ENCODE assay signal across 11 cellular contexts in the genomic region with DNA sequence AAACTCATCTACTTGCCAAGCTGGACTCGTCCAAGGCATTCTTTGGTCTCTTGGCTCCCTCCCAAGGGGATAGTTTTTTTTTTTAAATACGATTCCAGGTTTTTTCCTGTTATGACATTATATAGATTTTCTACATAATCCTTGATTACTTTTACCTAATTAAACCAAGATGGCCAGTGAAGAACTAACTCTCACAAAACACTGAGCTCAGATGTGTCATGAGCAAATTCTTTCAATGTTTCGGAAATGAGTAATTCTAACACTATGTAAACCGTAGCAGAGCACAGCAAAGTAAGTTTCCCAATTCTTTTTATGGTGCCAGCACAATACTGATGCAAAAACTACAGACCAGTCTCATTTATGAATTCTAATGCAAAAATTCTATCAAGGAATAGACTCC. TPM values are rescaled to one million over a fixed set of nuclear protein-coding genes. Genes with fewer than 3 reads are reported as not detected.
A peak's percentile ranks its signal among the peaks of the same experiment; 100 is the strongest.
DNase-seq lines count a peak whose midpoint lies in the region; ATAC-seq, FAIRE-seq and TF ChIP-seq lines count a peak whose summit lies in the region.
"Had no signal": no experiment of that assay in that cellular context is flagged by ENCODE, and none has a peak within 500 bp of the region (broad histone marks: within the 10 kb centered on the region; RNA-seq: fewer than 3 reads in every experiment).

No MANE protein-coding gene starts in this region.

- no peak overlapping the region for H3K27ac ChIP-seq in HCT116 (ENCODE audit: low read depth, low read length)
- H3K27ac ChIP-seq in keratinocyte (ENCODE audit: control insufficient read depth, insufficient read depth, low read length) = no peak overlapping the region
- no peak overlapping the region for H3K27ac ChIP-seq in vagina
- no peak overlapping the region for H3K27ac ChIP-seq in colonic mucosa
- no peak overlapping the region for H3K27ac ChIP-seq in caudate nucleus (ENCODE audit: low read depth, low read length)
- H3K27ac ChIP-seq: ascending aorta, neutrophil, WERI-Rb-1 had no signal

- H3K79me2 ChIP-seq in HCT116 (ENCODE audit: insufficient read depth, low read length) (peaks cover 27% of the 10 kb centered on the region), keratinocyte (ENCODE audit: control insufficient read depth, insufficient read depth, low read length) (peaks cover 19% of the 10 kb centered on the region)

- H3K9me1 ChIP-seq in keratinocyte (ENCODE audit: control insufficient read depth, extremely low read depth, insufficient read depth, low read length) = no peaks in the 10 kb centered on the region

- no peak for TF ChIP-seq RAD21 in HCT116 (IDR thresholded peaks at IDR 0.05; ENCODE audit: low read depth)

- H3K4me2 ChIP-seq in HCT116 (ENCODE audit: low read length) (peak overlapping the region; percentile 91; the same call in 1 of the 2 replicates), keratinocyte (ENCODE audit: control insufficient read depth, extremely low read depth, insufficient read depth, low read depth, low read length) (peak overlapping the region; percentile 91)

- H3K4me1 ChIP-seq in HCT116 (ENCODE audit: control insufficient read depth in 1 of 2, insufficient read depth in 2 of 2, low read length in 2 of 2) (peaks cover 3 to 15% of the 10 kb centered on the region in 2 experiments; a peak in 3 of 4 replicates), keratinocyte (ENCODE audit: control insufficient read depth, extremely low read depth, insufficient read depth, low read length) (peaks cover 13% of the 10 kb centered on the region), vagina (peaks cover 10% of the 10 kb centered on the region), colonic mucosa (peaks cover 7% of the 10 kb centered on the region)

- ATAC-seq in HCT116 (no peak), HG03095 (IDR thresholded peaks at IDR 0.05; ENCODE audit: unreplicated experiment) (no peak)

- CTCF ChIA-PET in HCT116 (lab: Charles Lee) = no interaction called here

- intact Hi-C loops in HCT116 (cut with micrococcal nuclease) (no loop called here), vagina (cut with DNase I) (no loop called here), colonic mucosa (cut with DNase I) (no loop called here)

- FAIRE-seq in keratinocyte (lab: Jason Lieb, UNC) = no peak

- H4K20me1 ChIP-seq in HCT116 (ENCODE audit: insufficient read depth) = 0 out of 2 replicates have a peak, but pooled peaks cover 6% of the 10 kb centered on the region
- H4K20me1 ChIP-seq in keratinocyte (ENCODE audit: control insufficient read depth, extremely low read depth, insufficient read depth, low read length) = no peaks in the 10 kb centered on the region

- no peaks in the 10 kb centered on the region for H3K9me3 ChIP-seq in HCT116 (ENCODE audit: control insufficient read depth in 1 of 2, insufficient read depth in 1 of 2, low read depth in 1 of 2, low read length in 2 of 2)
- H3K9me3 ChIP-seq in keratinocyte (ENCODE audit: control insufficient read depth, low read depth, low read length) = no peaks in the 10 kb centered on the region
- no peaks in the 10 kb centered on the region for H3K9me3 ChIP-seq in vagina
- H3K9me3 ChIP-seq in colonic mucosa = no peaks in the 10 kb centered on the region
- H3K9me3 ChIP-seq: ascending aorta, neutrophil had no signal

- POLR2A ChIA-PET in HCT116 (lab: Charles Lee) = interaction anchor here (2.2 kb wide), 1 partner anchor 24 kb away, joined by 11 read pairs; no protein-coding TSS in a partner anchor

- no peaks in the 10 kb centered on the region for H3K9me2 ChIP-seq in HCT116 (ENCODE audit: insufficient read depth)

- dilution Hi-C loops in keratinocyte (cut with MboI; ENCODE audit: extremely low pct_ligation_motif_present, low sequenced_read_pairs) = no loop called here

- H2AFZ ChIP-seq in HCT116 (ENCODE audit: low read depth, low read length, poor library complexity, severe bottlenecking) (no peak overlapping the region), keratinocyte (ENCODE audit: control insufficient read depth, low read length) (no peak overlapping the region)

- H3K27me3 ChIP-seq in HCT116 (ENCODE audit: insufficient read depth, low read length) = no peaks in the 10 kb centered on the region
- no peaks in the 10 kb centered on the region for H3K27me3 ChIP-seq in keratinocyte (ENCODE audit: control insufficient read depth, extremely low read depth, insufficient read depth, low read length)
- H3K27me3 ChIP-seq in vagina = no peaks in the 10 kb centered on the region
- H3K27me3 ChIP-seq in colonic mucosa = no peaks in the 10 kb centered on the region
- H3K27me3 ChIP-seq: ascending aorta had no signal

- RAD21 ChIA-PET in HCT116 (lab: Charles Lee; ENCODE audit: low non-redundant PET in 1 of 2, low total read pairs in 2 of 2, uncharacterized antibody in 2 of 2, unreplicated experiment in 2 of 2) = no interaction called here

- DNase-seq in AG08396 (ENCODE audit: low spot score) = peak; percentile 81
- DNase-seq in HCT116 (ENCODE audit: low read depth, low spot score) = no peak
- peak; percentile 47 for DNase-seq in amniotic stem cell (lab: John Stamatoyannopoulos, UW)
- DNase-seq in keratinocyte (ENCODE audit: low read depth, low spot score) = no peak
- no peak for DNase-seq in vagina (ENCODE audit: extremely low spot score in 2 of 2)
- no peak for DNase-seq in colonic mucosa
- no peak for DNase-seq in caudate nucleus (lab: John Stamatoyannopoulos, UW)
- DNase-seq: WERI-Rb-1 had no signal

- TF ChIP-seq POLR2A in HCT116 (IDR thresholded peaks at IDR 0.05; ENCODE audit: borderline replicate concordance, extremely low read depth, insufficient read depth, insufficient read length) (no peak), vagina (IDR thresholded peaks at IDR 0.05) (no peak)

- BruUV-seq in HCT116 (replicated peaks; lab: Mats Ljungman, UMichigan) = no TSS peak

- H3K4me3 ChIP-seq in HCT116 (replicated peaks in 1 of 2; ENCODE audit: low read depth in 1 of 2, low read length in 2 of 2) (peak overlapping the region in 1 of 2 experiments; percentile 95; a peak in 1 of 4 replicates), keratinocyte (ENCODE audit: control insufficient read depth in 2 of 3, extremely low read depth in 1 of 3, insufficient read depth in 2 of 3, low read depth in 1 of 3, low read length in 3 of 3) (peak overlapping the region in 1 of 3 experiments; percentile 88), vagina (no peak overlapping the region), colonic mucosa (no peak overlapping the region)

- H3K36me3 ChIP-seq in HCT116 (ENCODE audit: control insufficient read depth in 1 of 2, insufficient read depth in 2 of 2, low read length in 2 of 2) (no peaks in the 10 kb centered on the region), keratinocyte (ENCODE audit: control insufficient read depth in 2 of 2, extremely low read depth in 1 of 2, insufficient read depth in 2 of 2, low read length in 2 of 2) (no peaks in the 10 kb centered on the region), vagina (peaks cover 0 to 15% of the 10 kb centered on the region in 2 donors), colonic mucosa (no peaks in the 10 kb centered on the region)
- H3K36me3 ChIP-seq: neutrophil, WERI-Rb-1 had no signal

- TF ChIP-seq CTCF in HCT116 (IDR thresholded peaks at IDR 0.05 in 2 of 3, conservative IDR thresholded peaks at IDR 0.05 in 1 of 3; ENCODE audit: borderline replicate concordance in 1 of 3, insufficient read depth in 1 of 3, low read depth in 2 of 3, low read length in 2 of 3) (no peak), keratinocyte (optimal IDR thresholded peaks at IDR 0.05 in 1 of 3, IDR thresholded peaks at IDR 0.05 in 1 of 3, conservative IDR thresholded peaks at IDR 0.05 in 1 of 3; ENCODE audit: extremely low read depth in 1 of 3, insufficient read depth in 2 of 3, low read length in 3 of 3) (no peak), vagina (IDR thresholded peaks at IDR 0.05) (no peak), colonic mucosa (IDR thresholded peaks at IDR 0.05) (no peak)

- H3K9ac ChIP-seq in HCT116 (ENCODE audit: low read length) = no peak overlapping the region
- H3K9ac ChIP-seq in keratinocyte (ENCODE audit: control insufficient read depth, extremely low read depth, insufficient read depth, low read length) = no peak overlapping the region
- H3K9ac ChIP-seq in colonic mucosa (ENCODE audit: low read depth in 2 of 2, low read length in 2 of 2) = no peak overlapping the region

TF ChIP-seq in HCT116, 20 proteins besides CTCF, POLR2A, EP300 and RAD21:
- no peak for TF ChIP-seq EZH2 (IDR thresholded peaks at IDR 0.05)

RNA-seq across cellular contexts. Expression of gene ZNF23, which starts 1.8 kb away (rescaled TPM):
- total RNA-seq in HCT116 (2021; ENCODE audit: unreplicated experiment) (11.1 TPM), vagina (7.1 TPM), colonic mucosa (1 to 10 TPM; 5.8 to 6.4 TPM)
- polyA plus RNA-seq in HCT116 (2012) = 7.8 and 9.6 TPM in 2 replicates
- 4.7 to 8.2 TPM (median 6.5 TPM) in 3 replicates for polyA plus RNA-seq in keratinocyte
- 1.7 TPM for polyA plus RNA-seq in keratinocyte (2011; ENCODE audit: low read depth)
- 4.4 and 6.3 TPM in 2 replicates for polyA plus RNA-seq in keratinocyte (2011; cell fraction: cytosol; rRNA removed)
- 13.3 and 14.5 TPM in 2 replicates for polyA plus RNA-seq in keratinocyte (2011; cell fraction: nucleus; rRNA removed)
- polyA plus RNA-seq in keratinocyte (2012; ENCODE audit: low replicate concordance) = 7.0 and 7.3 TPM in 2 replicates
- polyA minus RNA-seq in keratinocyte = 3.1 to 6.0 TPM (median 4.7 TPM) in 3 replicates
- polyA minus RNA-seq in keratinocyte (2011; cell fraction: cytosol; rRNA and poly(A)+ RNA removed) = 3.6 TPM
- 4.2 and 4.6 TPM in 2 replicates for polyA minus RNA-seq in keratinocyte (2011; cell fraction: nucleus; rRNA and poly(A)+ RNA removed)

RNA-seq across cellular contexts. Expression of gene TLE7, which starts 18.4 kb away (rescaled TPM):
- total RNA-seq in HCT116 (2021; ENCODE audit: unreplicated experiment) = not detected
- not detected in 2 replicates for polyA plus RNA-seq in HCT116 (2012)
- not detected in 3 replicates for polyA plus RNA-seq in keratinocyte
- polyA plus RNA-seq in keratinocyte (2011; ENCODE audit: low read depth) = not detected
- not detected in 2 replicates for polyA plus RNA-seq in keratinocyte (2011; cell fraction: cytosol; rRNA removed)
- polyA plus RNA-seq in keratinocyte (2011; cell fraction: nucleus; rRNA removed) = not detected in 2 replicates
- not detected in 2 replicates for polyA plus RNA-seq in keratinocyte (2012; ENCODE audit: low replicate concordance)
- polyA minus RNA-seq in keratinocyte = not detected in 3 replicates
- polyA minus RNA-seq in keratinocyte (2011; cell fraction: cytosol; rRNA and poly(A)+ RNA removed) = not detected
- polyA minus RNA-seq in keratinocyte (2011; cell fraction: nucleus; rRNA and poly(A)+ RNA removed) = not detected in 2 replicates
- total RNA-seq in vagina = not detected
- total RNA-seq in colonic mucosa = not detected
- total RNA-seq: ascending aorta had no signal

RNA-seq across cellular contexts. Expression of gene ZNF19, which starts 28.9 kb away (rescaled TPM):
- total RNA-seq in HCT116 (2021; ENCODE audit: unreplicated experiment) (5.4 TPM), vagina (2.2 TPM), colonic mucosa (1 to 10 TPM; 3.5 to 4.1 TPM)
- polyA plus RNA-seq in HCT116 (2012) = 1.6 and 1.9 TPM in 2 replicates
- 1.2 to 1.7 TPM (median 1.2 TPM) in 3 replicates for polyA plus RNA-seq in keratinocyte
- 0.26 TPM for polyA plus RNA-seq in keratinocyte (2011; ENCODE audit: low read depth)
- 0.68 and 1.1 TPM in 2 replicates for polyA plus RNA-seq in keratinocyte (2011; cell fraction: cytosol; rRNA removed)
- 4.4 and 5.2 TPM in 2 replicates for polyA plus RNA-seq in keratinocyte (2011; cell fraction: nucleus; rRNA removed)
- 1.2 and 1.3 TPM in 2 replicates for polyA plus RNA-seq in keratinocyte (2012; ENCODE audit: low replicate concordance)
- 0.59 to 3.2 TPM (median 3.1 TPM) in 3 replicates for polyA minus RNA-seq in keratinocyte
- not detected for polyA minus RNA-seq in keratinocyte (2011; cell fraction: cytosol; rRNA and poly(A)+ RNA removed)
- polyA minus RNA-seq in keratinocyte (2011; cell fraction: nucleus; rRNA and poly(A)+ RNA removed) = 1.7 and 3.6 TPM in 2 replicates
- total RNA-seq: ascending aorta had no signal

Comparison
In these comparisons a context has a peak if more than half of its experiments do, and no peak if none do; other contexts are left out.
1. DNase-seq: peak in AG08396 (single experiment) and amniotic stem cell (single experiment); none in HCT116 (single experiment), keratinocyte (single experiment), vagina (0 of 2), colonic mucosa (single experiment) and caudate nucleus (0 of 61).